18 cellular contexts compared by ENCODE assay signal in genomic region chr1:114215426-114215825, GRCh38.
A peak's percentile ranks its signal among the peaks of the same experiment; 100 is the strongest.
DNase-seq lines count a peak whose midpoint lies in the region; ATAC-seq and TF ChIP-seq lines count a peak whose summit lies in the region.
"Had no signal": no experiment of that assay in that cellular context is flagged by ENCODE, and none has a peak within 500 bp of the region (broad histone marks: within the 10 kb centered on the region; RNA-seq: fewer than 3 reads in every experiment).

No MANE protein-coding gene starts in this region.

- no peak for TF ChIP-seq CTCF in RWPE1 (conservative IDR thresholded peaks at IDR 0.05; ENCODE audit: low read depth)
- peak; percentile 15 for TF ChIP-seq CTCF in choroid plexus epithelial cell (conservative IDR thresholded peaks at IDR 0.05; ENCODE audit: low read depth, low read length)

- CTCF ChIA-PET in RWPE1 (lab: Yijun Ruan, JAX), result no interaction called here

- peak; percentile 15 for DNase-seq in AG08396 (ENCODE audit: low spot score)
- DNase-seq in HCEC 1CT, result peak; percentile 9
- DNase-seq in RWPE1 (ENCODE audit: low spot score), result peak; percentile 9
- peak; percentile 5 for DNase-seq in choroid plexus epithelial cell (ENCODE audit: low read depth)
- DNase-seq in NCI-H510A treated with DMSO at 0.1 percent for 48 hours (lab: John Stamatoyannopoulos, UW), result no peak
- DNase-seq in stimulated activated CD4-positive, alpha-beta T cell treated with anti-CD3 and anti-CD28 coated beads, Interleukin-2, amount 100 ng/mL, for 24 hours, result no peak
- no peak for DNase-seq in NOMO-1 treated with dmso at 0.1 percent for 144 hours (lab: John Stamatoyannopoulos, UW; ENCODE audit: unreplicated experiment)
- DNase-seq: activated CD8-positive, alpha-beta memory T cell treated with anti-CD3 and anti-CD28 coated beads for 24 hours; activated naive CD8-positive, alpha-beta T cell treated with anti-CD3 and anti-CD28 coated beads for 36 hours; head of caudate nucleus; immature natural killer cell; NCI-H146; NCI-H345; occipital lobe; SJCRH30 had no signal

- H3K4me3 ChIP-seq in choroid plexus epithelial cell (ENCODE audit: low read depth, low read length), result no peak overlapping the region
- H3K4me3 ChIP-seq: SJCRH30 had no signal

- no peak overlapping the region for H3K27ac ChIP-seq in RWPE1
- H3K27ac ChIP-seq: SJCRH30 had no signal

- POLR2A ChIA-PET in RWPE1 (lab: Yijun Ruan, JAX; ENCODE audit: low non-redundant PET), result no interaction called here

- ATAC-seq in GM18868 (IDR thresholded peaks at IDR 0.05; ENCODE audit: unreplicated experiment), result no peak
- ATAC-seq: esophagus mucosa, sciatic nerve had no signal

Comparison
In these comparisons a context has a peak if more than half of its experiments do, and no peak if none do; other contexts are left out.
1. DNase-seq: peak in AG08396 (single experiment), HCEC 1CT (single experiment), RWPE1 (single experiment) and choroid plexus epithelial cell (single experiment); none in NCI-H510A treated with DMSO at 0.1 percent for 48 hours (single experiment), stimulated activated CD4-positive, alpha-beta T cell treated with anti-CD3 and anti-CD28 coated beads, Interleukin-2, amount 100 ng/mL, for 24 hours (0 of 2) and NOMO-1 treated with dmso at 0.1 percent for 144 hours (single experiment).